ENCODE assay signal across 27 cellular contexts in genomic region chr11:72595292-72595684, GRCh38.
"Had no signal": no experiment of that assay in that cellular context is flagged by ENCODE, and none has a peak within 500 bp of the region (broad histone marks: within the 10 kb centered on the region; RNA-seq: fewer than 3 reads in every experiment).

No MANE protein-coding gene starts in this region.

- H3K4me3 Mint-ChIP-seq: activated naive CD8-positive, alpha-beta T cell; dendritic cell treated with granulocyte-macrophage colony-stimulating factor and Interleukin-4, amounts not matched to agents 40 ng/mL and 50 ng/mL, for 4 days; nephron progenitor cell; stimulated activated memory B cell treated with anti-CD40 and anti-IgM and Interleukin-4, amounts not matched to agents 10 μg/mL and 1 μg/mL and 100 μg/mL, for 72 hours; stimulated activated naive CD8-positive, alpha-beta T cell treated with anti-CD3 and anti-CD28 coated beads, Interleukin-15, amount 100 ng/mL, for 72 hours had no signal

- H3K4me3 ChIP-seq: esophagus muscularis mucosa, pancreas, psoas muscle, right atrium auricular region, smooth muscle cell, suprapubic skin, transverse colon had no signal

- H3K27me3 ChIP-seq: pancreas, right atrium auricular region had no signal

- H3K27ac ChIP-seq: brain microvascular endothelial cell, esophagus muscularis mucosa, foreskin keratinocyte, pancreas, psoas muscle, right atrium auricular region, suprapubic skin, transverse colon had no signal

- H3K36me3 ChIP-seq: brain microvascular endothelial cell, pancreas, right atrium auricular region, suprapubic skin, transverse colon had no signal

- H3K4me1 ChIP-seq: foreskin keratinocyte, pancreas had no signal

- H3K36me3 Mint-ChIP-seq: activated naive CD8-positive, alpha-beta T cell; stimulated activated memory B cell treated with anti-CD40 and anti-IgM and Interleukin-4, amounts not matched to agents 10 μg/mL and 1 μg/mL and 100 μg/mL, for 72 hours had no signal

- H3K4me2 ChIP-seq: smooth muscle cell had no signal

- H3K27ac Mint-ChIP-seq: activated naive CD8-positive, alpha-beta T cell; stimulated activated memory B cell treated with anti-CD40 and anti-IgM and Interleukin-4, amounts not matched to agents 10 μg/mL and 1 μg/mL and 100 μg/mL, for 72 hours; stimulated activated naive CD8-positive, alpha-beta T cell treated with anti-CD3 and anti-CD28 coated beads, Interleukin-15, amount 100 ng/mL, for 72 hours had no signal

- H3K9me3 Mint-ChIP-seq: dendritic cell treated with granulocyte-macrophage colony-stimulating factor and Interleukin-4, amounts not matched to agents 40 ng/mL and 50 ng/mL, for 4 days; nephron progenitor cell; stimulated activated memory B cell treated with anti-CD40 and anti-IgM and Interleukin-4, amounts not matched to agents 10 μg/mL and 1 μg/mL and 100 μg/mL, for 72 hours; stimulated activated naive CD8-positive, alpha-beta T cell treated with anti-CD3 and anti-CD28 coated beads, Interleukin-15, amount 100 ng/mL, for 72 hours had no signal

- ATAC-seq: foreskin keratinocyte; pancreas; psoas muscle; stimulated activated memory B cell treated with anti-CD40 and anti-IgM and Interleukin-4, amounts not matched to agents 10 μg/mL and 1 μg/mL and 100 μg/mL, for 72 hours; stimulated activated naive CD8-positive, alpha-beta T cell treated with anti-CD3 and anti-CD28 coated beads, Interleukin-15, amount 100 ng/mL, for 72 hours had no signal

- H3K9me3 ChIP-seq: esophagus muscularis mucosa, pancreas, psoas muscle, right atrium auricular region, suprapubic skin, transverse colon had no signal

- FAIRE-seq: pancreas had no signal

- DNase-seq: activated CD4-positive, alpha-beta T cell treated with anti-CD3 and anti-CD28 coated beads for 48 hours; activated CD4-positive, alpha-beta T cell treated with anti-CD3 and anti-CD28 coated beads, Interleukin-2, amount 50 U/mL, for 48 hours; activated CD8-positive, alpha-beta memory T cell treated with anti-CD3 and anti-CD28 coated beads for 24 hours; activated effector memory CD4-positive, alpha-beta T cell treated with Interleukin-2 at 50 U/mL for 16 hours; activated naive CD4-positive, alpha-beta T cell treated with Interleukin-2 at 50 U/mL for 16 hours; brain microvascular endothelial cell; caudate nucleus; effector CD4-positive, alpha-beta T cell; foreskin keratinocyte; islet precursor cell; mammary epithelial cell; nephron progenitor cell; nucleus accumbens; pancreas; psoas muscle; stimulated activated CD4-positive, alpha-beta T cell treated with anti-CD3 and anti-CD28 coated beads, Interleukin-1b, Interleukin-23, amount 100 ng/mL, for 48 hours; stimulated activated CD4-positive, alpha-beta T cell treated with anti-CD3 and anti-CD28 coated beads, Interleukin-4, amount 100 ng/mL, for 4 hours; stimulated activated CD8-positive, alpha-beta memory T cell treated with anti-CD3 and anti-CD28 coated beads, Interleukin-4, amount 100 ng/mL, for 48 hours; stimulated activated naive CD8-positive, alpha-beta T cell treated with anti-CD3 and anti-CD28 coated beads, Interleukin-15, amount 100 ng/mL, for 72 hours; transverse colon had no signal
